Comparison of ENCODE assay signal across 15 cellular contexts in the genomic region with DNA sequence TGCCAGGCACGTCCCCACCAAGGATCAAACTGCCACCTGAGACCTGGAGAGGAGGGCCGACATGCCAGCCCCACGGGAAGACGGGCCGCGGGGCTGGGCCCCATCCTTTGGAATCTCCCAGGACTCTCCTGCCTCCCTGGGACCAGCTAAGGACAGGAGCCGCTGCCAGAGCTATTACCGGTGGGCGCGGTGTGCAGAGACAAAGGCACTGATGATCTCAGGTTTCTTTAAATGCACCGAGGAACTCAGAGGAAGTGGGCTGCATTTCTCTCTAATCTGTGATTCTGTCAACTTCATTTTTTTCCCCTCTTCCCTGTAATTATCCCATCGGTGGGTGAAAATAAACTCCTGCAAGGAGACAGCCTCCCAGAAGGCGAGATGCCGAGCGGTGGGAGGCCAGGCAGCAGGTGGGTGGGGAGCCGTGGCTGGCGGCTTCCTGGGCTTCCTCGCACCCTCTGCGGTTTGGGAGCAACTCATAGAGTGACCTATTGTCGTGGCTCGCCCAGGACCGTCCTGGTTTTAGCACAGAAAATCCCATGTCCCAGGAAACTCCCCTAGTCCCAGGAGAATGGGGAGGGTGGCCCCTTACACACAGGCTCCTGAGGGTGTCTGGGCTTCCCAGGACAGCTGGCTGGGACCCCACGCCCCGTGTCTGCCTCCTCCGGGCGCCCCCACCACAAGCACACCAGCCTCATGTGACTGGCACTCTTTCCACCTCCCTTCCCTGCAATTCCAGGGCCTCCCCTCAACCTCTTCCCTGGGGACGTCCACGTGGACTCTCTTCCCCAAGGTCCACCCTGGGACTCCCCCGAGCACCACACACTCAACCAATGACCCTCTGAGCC.
DNase-seq lines count a peak whose midpoint lies in the region; ATAC-seq and TF ChIP-seq lines count a peak whose summit lies in the region.
"Had no signal": no experiment of that assay in that cellular context is flagged by ENCODE, and none has a peak within 500 bp of the region (broad histone marks: within the 10 kb centered on the region; RNA-seq: fewer than 3 reads in every experiment).

No MANE protein-coding gene starts in this region.

- peaks cover 26% of the 10 kb centered on the region for H3K27me3 Mint-ChIP-seq in type B pancreatic cell

- H3K4me1 Mint-ChIP-seq in type B pancreatic cell (ENCODE audit: unreplicated experiment) = peaks cover 14% of the 10 kb centered on the region
- H3K4me1 Mint-ChIP-seq: T-cell had no signal

- no peak overlapping the region for H3K27ac Mint-ChIP-seq in type B pancreatic cell
- H3K27ac Mint-ChIP-seq: T-cell had no signal

- no peaks in the 10 kb centered on the region for H3K9me3 Mint-ChIP-seq in type B pancreatic cell
- H3K9me3 Mint-ChIP-seq: T-cell had no signal

- TF ChIP-seq CTCF in type B pancreatic cell (conservative IDR thresholded peaks at IDR 0.05) = no peak

- ATAC-seq in GM21723 (IDR thresholded peaks at IDR 0.05; ENCODE audit: unreplicated experiment) (no peak), GM18870 (IDR thresholded peaks at IDR 0.05; ENCODE audit: unreplicated experiment) (no peak)
- ATAC-seq: T-cell had no signal

- no peak overlapping the region for H3K4me3 Mint-ChIP-seq in type B pancreatic cell
- H3K4me3 Mint-ChIP-seq: T-cell had no signal

- DNase-seq in ELF-1 (ENCODE audit: low read depth, low spot score) = peak; percentile 52
- peak; percentile 65 for DNase-seq in NCI-H69 (lab: John Stamatoyannopoulos, UW)
- DNase-seq in iPS-NIHi7 (ENCODE audit: extremely low spot score) = peak; percentile 65
- peak; percentile 64 for DNase-seq in putamen (ENCODE audit: low spot score)
- no peak for DNase-seq in type B pancreatic cell (ENCODE audit: extremely low spot score, unreplicated experiment)
- DNase-seq: activated CD4-positive, alpha-beta T cell treated with anti-CD3 and anti-CD28 coated beads, Interleukin-2, amount 50 U/mL, for 4 hours; activated naive CD4-positive, alpha-beta T cell treated with Interleukin-2 at 50 U/mL for 16 hours; AML-193; Calu3; GF-D8; occipital lobe; stimulated activated CD4-positive, alpha-beta T cell treated with anti-CD3 and anti-CD28 coated beads, Interleukin-2, amount 100 ng/mL, for 48 hours; T-cell had no signal

- no peaks in the 10 kb centered on the region for H3K36me3 Mint-ChIP-seq in type B pancreatic cell
- H3K36me3 Mint-ChIP-seq: T-cell had no signal
